ENCODE assay signal across 1 cellular context in the genomic region with DNA sequence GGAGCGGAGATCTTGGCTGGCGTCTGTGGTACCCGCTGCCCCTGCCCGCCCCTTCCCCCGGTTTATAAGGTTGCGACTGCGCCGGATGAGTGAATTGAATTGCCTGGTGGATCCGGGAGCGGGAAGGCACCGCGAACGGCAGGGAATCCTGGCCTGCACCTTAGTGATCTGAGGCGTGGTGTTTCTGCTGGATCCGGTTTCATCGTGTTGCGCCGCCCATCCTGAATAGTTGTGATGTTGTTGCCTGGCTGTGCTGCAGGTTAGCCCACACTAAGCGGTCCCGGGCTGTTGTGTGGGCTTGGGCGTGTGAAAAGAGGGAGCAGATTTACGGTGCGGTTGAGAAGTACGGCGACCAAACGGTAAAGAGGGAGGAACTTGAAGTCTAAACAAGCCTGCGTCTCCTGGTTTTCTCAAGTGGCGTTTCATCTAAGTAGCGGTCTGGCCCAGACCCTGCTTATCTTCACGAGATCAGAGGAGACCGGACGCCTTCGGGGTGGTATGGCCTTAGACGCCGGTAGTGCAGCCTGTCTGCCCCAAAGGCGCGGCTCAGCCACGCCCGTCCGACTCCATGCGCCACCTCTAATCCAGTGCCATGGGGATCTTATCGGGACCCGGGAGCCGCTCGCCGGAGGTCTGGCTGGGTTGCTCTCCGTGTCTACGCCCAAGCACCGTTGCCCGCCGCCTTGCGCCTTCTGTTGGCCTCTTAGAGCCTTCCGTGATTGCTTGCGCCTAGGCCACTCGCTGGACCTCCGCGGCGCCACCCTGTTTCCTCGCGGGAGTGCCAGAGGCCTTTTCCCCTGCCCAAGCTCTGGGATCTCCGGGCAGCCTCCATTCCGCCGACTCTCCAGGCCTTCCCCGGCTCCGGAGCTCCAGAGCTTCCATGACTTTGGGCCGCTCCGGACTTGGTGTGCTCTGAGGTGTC.
TF ChIP-seq lines count a peak whose summit lies in the region.

No MANE protein-coding gene starts in this region.

TF ChIP-seq in HepG2, 621 proteins besides CTCF, POLR2A, EP300 and RAD21 (continued from another document and continues in another):
- TF ChIP-seq, protein P1, sequence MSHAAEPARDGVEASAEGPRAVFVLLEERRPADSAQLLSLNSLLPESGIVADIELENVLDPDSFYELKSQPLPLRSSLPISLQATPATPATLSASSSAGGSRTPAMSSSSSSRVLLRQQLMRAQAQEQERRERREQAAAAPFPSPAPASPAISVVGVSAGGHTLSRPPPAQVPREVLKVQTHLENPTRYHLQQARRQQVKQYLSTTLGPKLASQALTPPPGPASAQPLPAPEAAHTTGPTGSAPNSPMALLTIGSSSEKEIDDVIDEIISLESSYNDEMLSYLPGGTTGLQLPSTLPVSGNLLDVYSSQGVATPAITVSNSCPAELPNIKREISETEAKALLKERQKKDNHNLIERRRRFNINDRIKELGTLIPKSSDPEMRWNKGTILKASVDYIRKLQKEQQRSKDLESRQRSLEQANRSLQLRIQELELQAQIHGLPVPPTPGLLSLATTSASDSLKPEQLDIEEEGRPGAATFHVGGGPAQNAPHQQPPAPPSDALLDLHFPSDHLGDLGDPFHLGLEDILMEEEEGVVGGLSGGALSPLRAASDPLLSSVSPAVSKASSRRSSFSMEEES (CRISPR knock-in tag; IDR thresholded peaks at IDR 0.05): peak; percentile 55; the same call in 1 of the 2 replicates
- TF ChIP-seq ZNF766 (CRISPR knock-in tag; IDR thresholded peaks at IDR 0.05; ENCODE audit: borderline replicate concordance): peak; percentile 59; the same call in 1 of the 2 replicates
- TF ChIP-seq, protein P2, sequence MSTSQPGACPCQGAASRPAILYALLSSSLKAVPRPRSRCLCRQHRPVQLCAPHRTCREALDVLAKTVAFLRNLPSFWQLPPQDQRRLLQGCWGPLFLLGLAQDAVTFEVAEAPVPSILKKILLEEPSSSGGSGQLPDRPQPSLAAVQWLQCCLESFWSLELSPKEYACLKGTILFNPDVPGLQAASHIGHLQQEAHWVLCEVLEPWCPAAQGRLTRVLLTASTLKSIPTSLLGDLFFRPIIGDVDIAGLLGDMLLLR (CRISPR knock-in tag; IDR thresholded peaks at IDR 0.05): peak; percentile 86
- TF ChIP-seq, protein P3, sequence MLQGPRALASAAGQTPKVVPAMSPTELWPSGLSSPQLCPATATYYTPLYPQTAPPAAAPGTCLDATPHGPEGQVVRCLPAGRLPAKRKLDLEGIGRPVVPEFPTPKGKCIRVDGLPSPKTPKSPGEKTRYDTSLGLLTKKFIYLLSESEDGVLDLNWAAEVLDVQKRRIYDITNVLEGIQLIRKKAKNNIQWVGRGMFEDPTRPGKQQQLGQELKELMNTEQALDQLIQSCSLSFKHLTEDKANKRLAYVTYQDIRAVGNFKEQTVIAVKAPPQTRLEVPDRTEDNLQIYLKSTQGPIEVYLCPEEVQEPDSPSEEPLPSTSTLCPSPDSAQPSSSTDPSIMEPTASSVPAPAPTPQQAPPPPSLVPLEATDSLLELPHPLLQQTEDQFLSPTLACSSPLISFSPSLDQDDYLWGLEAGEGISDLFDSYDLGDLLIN (CRISPR knock-in tag; IDR thresholded peaks at IDR 0.05; ENCODE audit: borderline replicate concordance): no peak
- TF ChIP-seq ZNF44 (CRISPR knock-in tag; IDR thresholded peaks at IDR 0.05): no peak
- peak; percentile 87 for TF ChIP-seq ZNF121 (CRISPR knock-in tag; IDR thresholded peaks at IDR 0.05)
- TF ChIP-seq PAX8 (CRISPR knock-in tag; IDR thresholded peaks at IDR 0.05; ENCODE audit: borderline replicate concordance): no peak
- peak; percentile 77 for TF ChIP-seq KMT2A (CRISPR knock-in tag; IDR thresholded peaks at IDR 0.05)
- 0 out of 2 replicates have a peak, but pooled peaks have one; percentile 0 for TF ChIP-seq ZNF7 (CRISPR knock-in tag; IDR thresholded peaks at IDR 0.05)
- peak; percentile 31; the same call in 1 of the 2 replicates for TF ChIP-seq MEIS1 (CRISPR knock-in tag; IDR thresholded peaks at IDR 0.05; ENCODE audit: borderline replicate concordance)
- no peak for TF ChIP-seq TFAP4 (IDR thresholded peaks at IDR 0.05; ENCODE audit: borderline replicate concordance, low read depth)
- TF ChIP-seq ZNF790 (CRISPR knock-in tag; IDR thresholded peaks at IDR 0.05; ENCODE audit: borderline replicate concordance): peak; percentile 69; the same call in 1 of the 2 replicates
- TF ChIP-seq, protein P4, sequence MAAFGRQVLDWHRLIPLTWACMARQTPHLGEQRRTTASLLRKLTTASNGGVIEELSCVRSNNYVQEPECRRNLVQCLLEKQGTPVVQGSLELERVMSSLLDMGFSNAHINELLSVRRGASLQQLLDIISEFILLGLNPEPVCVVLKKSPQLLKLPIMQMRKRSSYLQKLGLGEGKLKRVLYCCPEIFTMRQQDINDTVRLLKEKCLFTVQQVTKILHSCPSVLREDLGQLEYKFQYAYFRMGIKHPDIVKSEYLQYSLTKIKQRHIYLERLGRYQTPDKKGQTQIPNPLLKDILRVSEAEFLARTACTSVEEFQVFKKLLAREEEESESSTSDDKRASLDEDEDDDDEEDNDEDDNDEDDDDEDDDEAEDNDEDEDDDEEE (CRISPR knock-in tag; IDR thresholded peaks at IDR 0.05): peak; percentile 67; the same call in 1 of the 2 replicates
- peak; percentile 57; the same call in 1 of the 2 replicates for TF ChIP-seq ZNF563 (CRISPR knock-in tag; IDR thresholded peaks at IDR 0.05)
- no peak; the same call in 1 of the 2 replicates for TF ChIP-seq HINFP (CRISPR knock-in tag; IDR thresholded peaks at IDR 0.05; ENCODE audit: low read depth)
- no peak for TF ChIP-seq MBD4 (IDR thresholded peaks at IDR 0.05; ENCODE audit: borderline replicate concordance, low read length)
- TF ChIP-seq ZNF552 (CRISPR knock-in tag; IDR thresholded peaks at IDR 0.05; ENCODE audit: borderline replicate concordance): no peak
- TF ChIP-seq MIXL1 (CRISPR knock-in tag; IDR thresholded peaks at IDR 0.05): no peak
- TF ChIP-seq, protein P5, sequence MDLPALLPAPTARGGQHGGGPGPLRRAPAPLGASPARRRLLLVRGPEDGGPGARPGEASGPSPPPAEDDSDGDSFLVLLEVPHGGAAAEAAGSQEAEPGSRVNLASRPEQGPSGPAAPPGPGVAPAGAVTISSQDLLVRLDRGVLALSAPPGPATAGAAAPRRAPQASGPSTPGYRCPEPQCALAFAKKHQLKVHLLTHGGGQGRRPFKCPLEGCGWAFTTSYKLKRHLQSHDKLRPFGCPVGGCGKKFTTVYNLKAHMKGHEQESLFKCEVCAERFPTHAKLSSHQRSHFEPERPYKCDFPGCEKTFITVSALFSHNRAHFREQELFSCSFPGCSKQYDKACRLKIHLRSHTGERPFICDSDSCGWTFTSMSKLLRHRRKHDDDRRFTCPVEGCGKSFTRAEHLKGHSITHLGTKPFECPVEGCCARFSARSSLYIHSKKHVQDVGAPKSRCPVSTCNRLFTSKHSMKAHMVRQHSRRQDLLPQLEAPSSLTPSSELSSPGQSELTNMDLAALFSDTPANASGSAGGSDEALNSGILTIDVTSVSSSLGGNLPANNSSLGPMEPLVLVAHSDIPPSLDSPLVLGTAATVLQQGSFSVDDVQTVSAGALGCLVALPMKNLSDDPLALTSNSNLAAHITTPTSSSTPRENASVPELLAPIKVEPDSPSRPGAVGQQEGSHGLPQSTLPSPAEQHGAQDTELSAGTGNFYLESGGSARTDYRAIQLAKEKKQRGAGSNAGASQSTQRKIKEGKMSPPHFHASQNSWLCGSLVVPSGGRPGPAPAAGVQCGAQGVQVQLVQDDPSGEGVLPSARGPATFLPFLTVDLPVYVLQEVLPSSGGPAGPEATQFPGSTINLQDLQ (CRISPR knock-in tag; IDR thresholded peaks at IDR 0.05): no peak
- TF ChIP-seq YY1 (IDR thresholded peaks at IDR 0.05; ENCODE audit: insufficient read depth, insufficient replicate concordance, low read depth, low read length): peak; percentile 20
- no peak for TF ChIP-seq MED13 (CRISPR knock-in tag; IDR thresholded peaks at IDR 0.05)
- no peak for TF ChIP-seq ATF7 (IDR thresholded peaks at IDR 0.05)
- TF ChIP-seq ATF7 (CRISPR knock-in tag; IDR thresholded peaks at IDR 0.05): no peak
- TF ChIP-seq CBX5 (CRISPR knock-in tag; IDR thresholded peaks at IDR 0.05; ENCODE audit: borderline replicate concordance): no peak
- TF ChIP-seq, protein P6, sequence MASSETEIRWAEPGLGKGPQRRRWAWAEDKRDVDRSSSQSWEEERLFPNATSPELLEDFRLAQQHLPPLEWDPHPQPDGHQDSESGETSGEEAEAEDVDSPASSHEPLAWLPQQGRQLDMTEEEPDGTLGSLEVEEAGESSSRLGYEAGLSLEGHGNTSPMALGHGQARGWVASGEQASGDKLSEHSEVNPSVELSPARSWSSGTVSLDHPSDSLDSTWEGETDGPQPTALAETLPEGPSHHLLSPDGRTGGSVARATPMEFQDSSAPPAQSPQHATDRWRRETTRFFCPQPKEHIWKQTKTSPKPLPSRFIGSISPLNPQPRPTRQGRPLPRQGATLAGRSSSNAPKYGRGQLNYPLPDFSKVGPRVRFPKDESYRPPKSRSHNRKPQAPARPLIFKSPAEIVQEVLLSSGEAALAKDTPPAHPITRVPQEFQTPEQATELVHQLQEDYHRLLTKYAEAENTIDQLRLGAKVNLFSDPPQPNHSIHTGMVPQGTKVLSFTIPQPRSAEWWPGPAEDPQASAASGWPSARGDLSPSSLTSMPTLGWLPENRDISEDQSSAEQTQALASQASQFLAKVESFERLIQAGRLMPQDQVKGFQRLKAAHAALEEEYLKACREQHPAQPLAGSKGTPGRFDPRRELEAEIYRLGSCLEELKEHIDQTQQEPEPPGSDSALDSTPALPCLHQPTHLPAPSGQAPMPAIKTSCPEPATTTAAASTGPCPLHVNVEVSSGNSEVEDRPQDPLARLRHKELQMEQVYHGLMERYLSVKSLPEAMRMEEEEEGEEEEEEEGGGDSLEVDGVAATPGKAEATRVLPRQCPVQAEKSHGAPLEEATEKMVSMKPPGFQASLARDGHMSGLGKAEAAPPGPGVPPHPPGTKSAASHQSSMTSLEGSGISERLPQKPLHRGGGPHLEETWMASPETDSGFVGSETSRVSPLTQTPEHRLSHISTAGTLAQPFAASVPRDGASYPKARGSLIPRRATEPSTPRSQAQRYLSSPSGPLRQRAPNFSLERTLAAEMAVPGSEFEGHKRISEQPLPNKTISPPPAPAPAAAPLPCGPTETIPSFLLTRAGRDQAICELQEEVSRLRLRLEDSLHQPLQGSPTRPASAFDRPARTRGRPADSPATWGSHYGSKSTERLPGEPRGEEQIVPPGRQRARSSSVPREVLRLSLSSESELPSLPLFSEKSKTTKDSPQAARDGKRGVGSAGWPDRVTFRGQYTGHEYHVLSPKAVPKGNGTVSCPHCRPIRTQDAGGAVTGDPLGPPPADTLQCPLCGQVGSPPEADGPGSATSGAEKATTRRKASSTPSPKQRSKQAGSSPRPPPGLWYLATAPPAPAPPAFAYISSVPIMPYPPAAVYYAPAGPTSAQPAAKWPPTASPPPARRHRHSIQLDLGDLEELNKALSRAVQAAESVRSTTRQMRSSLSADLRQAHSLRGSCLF (CRISPR knock-in tag; IDR thresholded peaks at IDR 0.05; ENCODE audit: borderline replicate concordance): 0 out of 2 replicates have a peak, but pooled peaks have one; percentile 31
- TF ChIP-seq, protein P7, sequence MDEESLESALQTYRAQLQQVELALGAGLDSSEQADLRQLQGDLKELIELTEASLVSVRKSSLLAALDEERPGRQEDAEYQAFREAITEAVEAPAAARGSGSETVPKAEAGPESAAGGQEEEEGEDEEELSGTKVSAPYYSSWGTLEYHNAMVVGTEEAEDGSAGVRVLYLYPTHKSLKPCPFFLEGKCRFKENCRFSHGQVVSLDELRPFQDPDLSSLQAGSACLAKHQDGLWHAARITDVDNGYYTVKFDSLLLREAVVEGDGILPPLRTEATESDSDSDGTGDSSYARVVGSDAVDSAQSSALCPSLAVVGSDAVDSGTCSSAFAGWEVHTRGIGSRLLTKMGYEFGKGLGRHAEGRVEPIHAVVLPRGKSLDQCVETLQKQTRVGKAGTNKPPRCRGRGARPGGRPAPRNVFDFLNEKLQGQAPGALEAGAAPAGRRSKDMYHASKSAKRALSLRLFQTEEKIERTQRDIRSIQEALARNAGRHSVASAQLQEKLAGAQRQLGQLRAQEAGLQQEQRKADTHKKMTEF (CRISPR knock-in tag; IDR thresholded peaks at IDR 0.05): peak; percentile 40; the same call in 1 of the 2 replicates
- 0 out of 2 replicates have a peak, but pooled peaks have one; percentile 3 for TF ChIP-seq ZNF564 (CRISPR knock-in tag; IDR thresholded peaks at IDR 0.05)
- no peak for TF ChIP-seq NONO (IDR thresholded peaks at IDR 0.05)
- TF ChIP-seq NONO (CRISPR knock-in tag; conservative IDR thresholded peaks at IDR 0.05): peak; percentile 30
- TF ChIP-seq GABPB1 (CRISPR knock-in tag; IDR thresholded peaks at IDR 0.05): peak; percentile 37
- TF ChIP-seq ZNF605 (CRISPR knock-in tag; IDR thresholded peaks at IDR 0.05): no peak
- TF ChIP-seq, protein P8, sequence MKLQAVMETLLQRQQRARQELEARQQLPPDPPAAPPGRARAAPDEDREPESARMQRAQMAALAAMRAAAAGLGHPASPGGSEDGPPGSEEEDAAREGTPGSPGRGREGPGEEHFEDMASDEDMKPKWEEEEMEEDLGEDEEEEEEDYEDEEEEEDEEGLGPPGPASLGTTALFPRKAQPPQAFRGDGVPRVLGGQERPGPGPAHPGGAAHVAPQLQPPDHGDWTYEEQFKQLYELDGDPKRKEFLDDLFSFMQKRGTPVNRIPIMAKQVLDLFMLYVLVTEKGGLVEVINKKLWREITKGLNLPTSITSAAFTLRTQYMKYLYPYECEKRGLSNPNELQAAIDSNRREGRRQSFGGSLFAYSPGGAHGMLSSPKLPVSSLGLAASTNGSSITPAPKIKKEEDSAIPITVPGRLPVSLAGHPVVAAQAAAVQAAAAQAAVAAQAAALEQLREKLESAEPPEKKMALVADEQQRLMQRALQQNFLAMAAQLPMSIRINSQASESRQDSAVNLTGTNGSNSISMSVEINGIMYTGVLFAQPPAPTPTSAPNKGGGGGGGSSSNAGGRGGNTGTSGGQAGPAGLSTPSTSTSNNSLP (IDR thresholded peaks at IDR 0.05; ENCODE audit: low read depth, low read length): no peak
- TF ChIP-seq ZNF335 (CRISPR knock-in tag; IDR thresholded peaks at IDR 0.05): no peak
- TF ChIP-seq ZBTB20 (CRISPR knock-in tag; IDR thresholded peaks at IDR 0.05; ENCODE audit: borderline replicate concordance, low read depth): no peak
- TF ChIP-seq ZNF891 (CRISPR knock-in tag; IDR thresholded peaks at IDR 0.05): peak; percentile 77
